10 cellular contexts compared by ENCODE assay signal in genomic region chr5:1101991-1102713, GRCh38. TPM values are rescaled to one million over a fixed set of nuclear protein-coding genes. Genes with fewer than 3 reads are reported as not detected.
DNase-seq lines count a peak whose midpoint lies in the region; ATAC-seq and TF ChIP-seq lines count a peak whose summit lies in the region.
"Had no signal": no experiment of that assay in that cellular context is flagged by ENCODE, and none has a peak within 500 bp of the region (broad histone marks: within the 10 kb centered on the region; RNA-seq: fewer than 3 reads in every experiment).

No MANE protein-coding gene starts in this region.

- intact Hi-C loops in naive thymus-derived CD4-positive, alpha-beta T cell (cut with micrococcal nuclease) = loop anchor here (10.0 kb wide), 3 partner anchors 47 to 487 kb away; partner anchors contain the start of gene CEP72 (in 1 of the 2)

- peak overlapping the region in 4 of 9 donors; percentile 40 to 100 (median 74) for H3K27ac Mint-ChIP-seq in naive thymus-derived CD4-positive, alpha-beta T cell
- no peak overlapping the region for H3K27ac Mint-ChIP-seq in activated naive CD8-positive, alpha-beta T cell treated with anti-CD3 and anti-CD28 coated beads, Interleukin-2, amount 50 U/mL, for 24 hours
- H3K27ac Mint-ChIP-seq: activated B cell treated with CpG ODN at 0.5 μM for 24 hours had no signal

- no peak overlapping the region for H3K9ac ChIP-seq in BLaER1
- H3K9ac ChIP-seq in SK-N-MC (ENCODE audit: insufficient read length) = no peak overlapping the region

- peaks cover 0 to 14% (median 0%) of the 10 kb centered on the region in 5 donors for H3K36me3 Mint-ChIP-seq in naive thymus-derived CD4-positive, alpha-beta T cell
- no peaks in the 10 kb centered on the region for H3K36me3 Mint-ChIP-seq in activated naive CD8-positive, alpha-beta T cell treated with anti-CD3 and anti-CD28 coated beads, Interleukin-2, amount 50 U/mL, for 24 hours (ENCODE audit: low read depth)

- WGBS in gastroesophageal sphincter (ENCODE audit: low coverage in 1 of 2), 2 donors = 30 to 80% methylated on average over 1 to 7 of the region's 22 CpGs

- peaks cover 93% of the 10 kb centered on the region for H4K20me1 ChIP-seq in BLaER1

- peaks cover 0 to 5% (median 0%) of the 10 kb centered on the region in 11 donors for H3K9me3 Mint-ChIP-seq in naive thymus-derived CD4-positive, alpha-beta T cell
- H3K9me3 Mint-ChIP-seq in activated naive CD8-positive, alpha-beta T cell treated with anti-CD3 and anti-CD28 coated beads, Interleukin-2, amount 50 U/mL, for 24 hours = no peaks in the 10 kb centered on the region
- H3K9me3 Mint-ChIP-seq: activated B cell treated with CpG ODN at 0.5 μM for 24 hours had no signal

- no peak for TF ChIP-seq CTCF in gastroesophageal sphincter (IDR thresholded peaks at IDR 0.05)

- H3K4me3 ChIP-seq in BLaER1 (no peak overlapping the region), SK-N-MC (no peak overlapping the region), gastroesophageal sphincter (no peak overlapping the region)
- H3K4me3 ChIP-seq in naive thymus-derived CD4-positive, alpha-beta T cell (ENCODE audit: low read length) = no peak overlapping the region

- H3K4me2 ChIP-seq in BLaER1 = peak overlapping the region; percentile 94

- H3K36me3 ChIP-seq in BLaER1 (no peaks in the 10 kb centered on the region; the same call in 1 of the 2 replicates), SK-N-MC (ENCODE audit: insufficient read depth, low read length) (no peaks in the 10 kb centered on the region), gastroesophageal sphincter (no peaks in the 10 kb centered on the region)
- H3K36me3 ChIP-seq in naive thymus-derived CD4-positive, alpha-beta T cell (ENCODE audit: control insufficient read depth in 2 of 3, insufficient read depth in 3 of 3, low read length in 3 of 3) = peaks cover 0 to 17% (median 3%) of the 10 kb centered on the region in 3 experiments

- POLR2A ChIA-PET in naive thymus-derived CD4-positive, alpha-beta T cell (lab: Charles Lee) = no interaction called here

- H3K27ac ChIP-seq in BLaER1 (no peak overlapping the region), SK-N-MC (0 out of 2 replicates have a peak overlapping the region, but pooled peaks have one; percentile 45), gastroesophageal sphincter (peak overlapping the region in 3 of 4 donors; percentile 19 to 90 (median 56))
- peak overlapping the region; percentile 7 for H3K27ac ChIP-seq in naive thymus-derived CD4-positive, alpha-beta T cell (ENCODE audit: low read depth, low read length)

- peaks cover 77% of the 10 kb centered on the region for H3K27me3 ChIP-seq in BLaER1
- H3K27me3 ChIP-seq in gastroesophageal sphincter = no peaks in the 10 kb centered on the region
- no peaks in the 10 kb centered on the region for H3K27me3 ChIP-seq in naive thymus-derived CD4-positive, alpha-beta T cell (ENCODE audit: control insufficient read depth in 2 of 2, insufficient read depth in 2 of 2, low read length in 2 of 2)

- DNase-seq in SK-N-MC (ENCODE audit: low read depth, low spot score) (no peak), 8988T (no peak), NCI-H1694 (lab: John Stamatoyannopoulos, UW) (no peak)
- DNase-seq in naive thymus-derived CD4-positive, alpha-beta T cell = no peak
- no peak for DNase-seq in activated naive CD8-positive, alpha-beta T cell treated with anti-CD3 and anti-CD28 coated beads, Interleukin-2, amount 50 U/mL, for 24 hours
- DNase-seq: activated B cell treated with CpG ODN at 0.5 μM for 24 hours, NCI-H2081 had no signal

- H3K27me3 Mint-ChIP-seq in naive thymus-derived CD4-positive, alpha-beta T cell = no peaks in the 10 kb centered on the region
- no peaks in the 10 kb centered on the region for H3K27me3 Mint-ChIP-seq in activated naive CD8-positive, alpha-beta T cell treated with anti-CD3 and anti-CD28 coated beads, Interleukin-2, amount 50 U/mL, for 24 hours
- H3K27me3 Mint-ChIP-seq: activated B cell treated with CpG ODN at 0.5 μM for 24 hours had no signal

- no peak for TF ChIP-seq POLR2A in gastroesophageal sphincter (IDR thresholded peaks at IDR 0.05)

- H3K4me1 Mint-ChIP-seq in naive thymus-derived CD4-positive, alpha-beta T cell = peaks cover 31 to 79% (median 49%) of the 10 kb centered on the region in 7 donors
- H3K4me1 Mint-ChIP-seq in activated naive CD8-positive, alpha-beta T cell treated with anti-CD3 and anti-CD28 coated beads, Interleukin-2, amount 50 U/mL, for 24 hours = peaks cover 60% of the 10 kb centered on the region

- ATAC-seq in gastroesophageal sphincter (peak; percentile 15), HG02981 (IDR thresholded peaks at IDR 0.05; ENCODE audit: unreplicated experiment) (no peak)
- ATAC-seq in naive thymus-derived CD4-positive, alpha-beta T cell = no peak
- ATAC-seq in activated naive CD8-positive, alpha-beta T cell treated with anti-CD3 and anti-CD28 coated beads, Interleukin-2, amount 50 U/mL, for 24 hours = no peak

- TF ChIP-seq EP300 in gastroesophageal sphincter (IDR thresholded peaks at IDR 0.05) = no peak

- CTCF ChIA-PET in naive thymus-derived CD4-positive, alpha-beta T cell (lab: Charles Lee) = interaction anchor here (0.6 to 1.1 kb wide), 2 partner anchors 9 to 364 kb away, joined by 3 read pairs; no protein-coding TSS in a partner anchor

- H3K4me1 ChIP-seq in BLaER1 = peaks cover 93% of the 10 kb centered on the region
- peaks cover 0 to 86% (median 47%) of the 10 kb centered on the region in 3 donors for H3K4me1 ChIP-seq in gastroesophageal sphincter
- H3K4me1 ChIP-seq in naive thymus-derived CD4-positive, alpha-beta T cell (ENCODE audit: control insufficient read depth in 2 of 2, insufficient read depth in 2 of 2, low read length in 2 of 2) = peaks cover 34 to 62% of the 10 kb centered on the region in 2 donors

- H3K4me3 Mint-ChIP-seq in naive thymus-derived CD4-positive, alpha-beta T cell = peak overlapping the region in 8 of 10 donors; percentile 31 to 65 (median 52)
- H3K4me3 Mint-ChIP-seq in activated naive CD8-positive, alpha-beta T cell treated with anti-CD3 and anti-CD28 coated beads, Interleukin-2, amount 50 U/mL, for 24 hours = no peak overlapping the region
- H3K4me3 Mint-ChIP-seq: activated B cell treated with CpG ODN at 0.5 μM for 24 hours had no signal

- H3K9me3 ChIP-seq in BLaER1 (no peaks in the 10 kb centered on the region), SK-N-MC (ENCODE audit: low read depth, low read length) (no peaks in the 10 kb centered on the region), gastroesophageal sphincter (no peaks in the 10 kb centered on the region)
- H3K9me3 ChIP-seq in naive thymus-derived CD4-positive, alpha-beta T cell (ENCODE audit: control insufficient read depth in 2 of 3, low read length in 3 of 3) = no peaks in the 10 kb centered on the region

RNA-seq across cellular contexts. Expression of gene SLC12A7, which starts 9.7 kb away (rescaled TPM):
- 10 to 100 TPM; 18.8 to 28.7 (median 24.5) TPM for total RNA-seq in gastroesophageal sphincter
- 100 to 1,000 TPM in 1 of 5 experiments, 10 to 100 TPM in 4; 45.3 to 101 (median 64.5) TPM for total RNA-seq in naive thymus-derived CD4-positive, alpha-beta T cell
- polyA plus RNA-seq in naive thymus-derived CD4-positive, alpha-beta T cell = 10 to 100 TPM in 1 of 2 donors, 1 to 10 TPM in 1; 6.4 to 30.5 TPM
